7 cellular contexts compared by ENCODE assay signal in the genomic region with DNA sequence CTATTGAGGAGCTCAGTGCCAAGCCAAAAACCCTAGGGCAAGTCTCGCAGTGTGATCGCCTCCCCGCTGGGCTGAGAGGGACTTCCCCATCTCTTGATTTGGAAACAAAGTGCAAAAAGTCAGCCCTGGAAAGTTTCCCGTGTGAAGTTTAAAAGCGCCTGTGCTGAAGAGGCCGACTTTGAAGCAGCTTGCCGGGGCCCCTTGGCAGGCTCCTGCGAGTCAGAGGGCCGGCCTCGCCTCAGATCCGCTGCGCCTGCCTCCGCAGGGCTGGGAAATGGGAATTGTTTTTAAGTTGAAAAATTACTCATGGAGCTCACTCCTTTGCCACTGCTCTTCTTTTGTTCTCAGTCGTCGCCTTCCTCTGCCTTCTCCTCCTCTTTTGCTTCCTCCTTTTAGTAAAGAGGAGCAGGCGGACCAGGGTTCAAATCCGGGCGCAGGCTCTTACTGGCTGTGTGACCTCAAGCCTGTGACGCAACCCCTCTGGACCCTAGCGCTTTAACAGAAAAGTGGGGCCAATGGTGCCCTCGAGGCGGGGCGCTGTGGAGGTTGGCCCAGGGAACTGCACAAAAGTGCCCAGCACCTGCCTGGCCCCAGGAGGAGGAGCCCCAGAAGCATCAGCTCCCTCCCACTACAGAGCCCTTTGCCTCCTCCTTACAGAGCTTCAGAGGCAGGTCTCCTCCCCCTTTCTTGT. TPM values are rescaled to one million over a fixed set of nuclear protein-coding genes. Genes with fewer than 3 reads are reported as not detected.
A peak's percentile ranks its signal among the peaks of the same experiment; 100 is the strongest.
DNase-seq lines count a peak whose midpoint lies in the region; ATAC-seq and TF ChIP-seq lines count a peak whose summit lies in the region.

No MANE protein-coding gene starts in this region.

- H2AFZ ChIP-seq in PC-3 (ENCODE audit: low read length), result no peak overlapping the region

- H3K36me3 ChIP-seq in endodermal cell (ENCODE audit: control insufficient read depth, insufficient read depth, low read length) (no peaks in the 10 kb centered on the region), PC-3 (ENCODE audit: low read depth, low read length) (no peaks in the 10 kb centered on the region)

- H3K36me3 Mint-ChIP-seq in endodermal cell (ENCODE audit: low read depth), result no peaks in the 10 kb centered on the region

- 8 to 21% methylated on average over 11 to 23 of the region's 23 CpGs for WGBS in endodermal cell (ENCODE audit: insufficient coverage in 1 of 2, insufficient read length in 1 of 2), 2 experiments

- no peak for TF ChIP-seq CTCF in endodermal cell (conservative IDR thresholded peaks at IDR 0.05)
- no peak for TF ChIP-seq CTCF in PC-3 (conservative IDR thresholded peaks at IDR 0.05; ENCODE audit: low read depth, low read length)

- no peaks in the 10 kb centered on the region for H3K9me3 ChIP-seq in endodermal cell (ENCODE audit: control insufficient read depth, low read length)
- H3K9me3 ChIP-seq in PC-3 (ENCODE audit: low read length), result no peaks in the 10 kb centered on the region

- H3K4me1 ChIP-seq in endodermal cell (ENCODE audit: control insufficient read depth, insufficient read depth, low read length), result no peaks in the 10 kb centered on the region
- H3K4me1 ChIP-seq in PC-3 (ENCODE audit: insufficient read depth, low read length), result no peaks in the 10 kb centered on the region

- ATAC-seq in GM18511 (IDR thresholded peaks at IDR 0.05; ENCODE audit: unreplicated experiment) (peak; percentile 50), HG03439 (IDR thresholded peaks at IDR 0.05; ENCODE audit: unreplicated experiment) (peak; percentile 41), PC-3 (no peak)

- H3K27me3 ChIP-seq in endodermal cell (ENCODE audit: control insufficient read depth, insufficient read depth, low read length, poor library complexity, severe bottlenecking) (peaks cover 78% of the 10 kb centered on the region), PC-3 (ENCODE audit: low read length) (peaks cover 72% of the 10 kb centered on the region)

- no peak overlapping the region for H3K4me2 ChIP-seq in PC-3 (ENCODE audit: low read length)

- POLR2A ChIA-PET in PC-3 (lab: Charles Lee; ENCODE audit: unreplicated experiment), result interaction anchor here (0.6 kb wide), 1 partner anchor 260 kb away, joined by 4 read pairs; no protein-coding TSS in a partner anchor

- no TSS peak for BruUV-seq in PC-3 (replicated peaks; lab: Mats Ljungman, UMichigan)

- peaks cover 79% of the 10 kb centered on the region for H3K27me3 Mint-ChIP-seq in endodermal cell (ENCODE audit: insufficient read depth)

- no peak overlapping the region for H3K9ac ChIP-seq in endodermal cell (ENCODE audit: extremely low read depth, low read length, poor library complexity, severe bottlenecking)
- H3K9ac ChIP-seq in PC-3 (ENCODE audit: low read length), result no peak overlapping the region

- H3K27ac ChIP-seq in endodermal cell (ENCODE audit: low read depth, low read length) (no peak overlapping the region), PC-3 (ENCODE audit: low read length) (no peak overlapping the region)

- peaks cover 21% of the 10 kb centered on the region for H3K4me1 Mint-ChIP-seq in endodermal cell

- DNase-seq in endodermal cell (peak; percentile 72), NCI-H1417 (lab: John Stamatoyannopoulos, UW) (no peak), PC-3 (no peak)
- DNase-seq in stimulated activated CD4-positive, alpha-beta T cell treated with anti-CD3 and anti-CD28 coated beads, Interleukin-2, amount 100 ng/mL, for 24 hours, result peak; percentile 56 to 67
- DNase-seq in NK-92 treated with Interleukin-12 subunit alpha and Interleukin-12 subunit beta, amount 100 ng/mL, for 24 hours (lab: John Stamatoyannopoulos, UW), result no peak

- H3K9me2 ChIP-seq in PC-3 (replicated peaks; ENCODE audit: low read length), result no peaks in the 10 kb centered on the region

- no peak overlapping the region for H3K27ac Mint-ChIP-seq in endodermal cell

- no peaks in the 10 kb centered on the region for H3F3A ChIP-seq in PC-3 (ENCODE audit: low read length, unreplicated experiment)

- CTCF ChIA-PET in PC-3 (lab: Charles Lee), result no interaction called here

- no peaks in the 10 kb centered on the region for H3K79me2 ChIP-seq in PC-3 (ENCODE audit: low read length)

- H3K4me3 ChIP-seq in endodermal cell (ENCODE audit: low read length) (no peak overlapping the region), PC-3 (ENCODE audit: low read length) (no peak overlapping the region)

- H3K9me3 Mint-ChIP-seq in endodermal cell, result peaks cover 2% of the 10 kb centered on the region

- intact Hi-C loops in PC-3 (cut with micrococcal nuclease), result no loop called here

- no peak overlapping the region for H3K4me3 Mint-ChIP-seq in endodermal cell

- no peaks in the 10 kb centered on the region for H4K20me1 ChIP-seq in PC-3 (ENCODE audit: low read length)

RNA-seq across cellular contexts. Expression of a gene that starts 14.7 kb away (rescaled TPM):
- total RNA-seq in endodermal cell (under 1 TPM; 0.20 to 0.29 TPM), PC-3 (2014; rRNA removed) (1.1 TPM in 2 replicates)
- 4.2 TPM for polyA plus RNA-seq in endodermal cell (2013, experiment 1 of 2)
- 5.4 TPM for polyA plus RNA-seq in endodermal cell (2013, experiment 2 of 2)

Comparison
In these comparisons a context has a peak if more than half of its experiments do, and no peak if none do; other contexts are left out.
1. DNase-seq: peak in endodermal cell (single experiment) and stimulated activated CD4-positive, alpha-beta T cell treated with anti-CD3 and anti-CD28 coated beads, Interleukin-2, amount 100 ng/mL, for 24 hours (2 of 2); none in NCI-H1417 (0 of 3), NK-92 treated with Interleukin-12 subunit alpha and Interleukin-12 subunit beta, amount 100 ng/mL, for 24 hours (single experiment) and PC-3 (single experiment).